8 cellular contexts compared by ENCODE assay signal in the genomic region with DNA sequence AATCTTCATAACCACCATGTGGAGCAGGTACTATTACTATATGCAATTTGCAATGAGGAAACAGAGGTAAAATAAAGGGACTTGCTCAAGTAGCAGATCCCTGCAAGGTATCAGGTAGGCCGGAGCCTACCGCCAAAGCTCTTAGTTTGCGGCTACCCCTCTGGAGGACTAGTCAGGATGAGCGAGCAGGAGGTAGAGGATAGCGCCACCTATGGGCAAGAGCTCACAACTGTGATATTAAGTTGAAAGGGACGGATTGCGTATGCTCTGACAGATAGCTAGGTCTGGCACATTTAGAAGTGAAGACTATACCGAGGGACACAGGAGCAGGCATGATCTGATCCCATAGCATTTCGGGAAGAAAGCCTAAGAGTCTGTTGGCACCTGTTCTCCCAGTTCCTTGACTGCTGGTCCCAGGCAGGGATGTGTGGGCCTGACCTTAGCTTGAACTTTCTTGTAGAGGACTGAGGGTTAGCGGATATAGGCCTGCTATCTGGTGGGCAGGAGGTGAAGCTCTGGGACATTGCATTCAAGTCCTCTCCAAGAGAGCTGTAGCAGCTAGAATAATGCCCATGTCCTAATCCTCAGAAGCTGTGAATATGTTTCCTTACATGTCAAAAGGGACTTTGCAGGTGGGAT. TPM values are rescaled to one million over a fixed set of nuclear protein-coding genes. Genes with fewer than 3 reads are reported as not detected.
DNase-seq lines count a peak whose midpoint lies in the region; ATAC-seq and TF ChIP-seq lines count a peak whose summit lies in the region.

No MANE protein-coding gene starts in this region.

- no peaks in the 10 kb centered on the region for H3K4me1 Mint-ChIP-seq in stimulated activated naive CD8-positive, alpha-beta T cell treated with anti-CD3 and anti-CD28 coated beads, Interleukin-15, amount 100 ng/mL, for 72 hours

- H3K9me3 Mint-ChIP-seq in stimulated activated naive CD8-positive, alpha-beta T cell treated with anti-CD3 and anti-CD28 coated beads, Interleukin-15, amount 100 ng/mL, for 72 hours: no peaks in the 10 kb centered on the region

- peaks cover 10% of the 10 kb centered on the region for H3K27me3 Mint-ChIP-seq in stimulated activated naive CD8-positive, alpha-beta T cell treated with anti-CD3 and anti-CD28 coated beads, Interleukin-15, amount 100 ng/mL, for 72 hours

- ATAC-seq in HG03442 (IDR thresholded peaks at IDR 0.05; ENCODE audit: unreplicated experiment): peak; percentile 64
- peak; percentile 54 for ATAC-seq in stimulated activated naive CD8-positive, alpha-beta T cell treated with anti-CD3 and anti-CD28 coated beads, Interleukin-15, amount 100 ng/mL, for 72 hours

- no peak overlapping the region for H3K27ac Mint-ChIP-seq in stimulated activated naive CD8-positive, alpha-beta T cell treated with anti-CD3 and anti-CD28 coated beads, Interleukin-15, amount 100 ng/mL, for 72 hours

- in situ Hi-C loops in GM13976 (cut with MboI; ENCODE audit: low sequenced_read_pairs, unreplicated experiment): no loop called here

- TF ChIP-seq CTCF in GM13976 (IDR thresholded peaks at IDR 0.05; ENCODE audit: borderline replicate concordance, control extremely low read depth, extremely low read depth, insufficient read depth, missing control alignments): peak; percentile 56
- TF ChIP-seq CTCF in fibroblast of pulmonary artery (IDR thresholded peaks at IDR 0.05; ENCODE audit: low read length, missing control alignments): peak; percentile 52

- DNase-seq in AG20443 (ENCODE audit: low spot score): peak; percentile 41
- DNase-seq in GM13976 (ENCODE audit: low spot score): peak; percentile 20
- DNase-seq in SKM-1 (lab: John Stamatoyannopoulos, UW; ENCODE audit: unreplicated experiment): peak; percentile 0
- peak; percentile 54 for DNase-seq in fibroblast of pulmonary artery (ENCODE audit: low read depth)
- peak; percentile 11 to 38 for DNase-seq in stimulated activated naive CD8-positive, alpha-beta T cell treated with anti-CD3 and anti-CD28 coated beads, Interleukin-15, amount 100 ng/mL, for 72 hours
- no peak for DNase-seq in mesenteric fat pad (ENCODE audit: low spot score)
- DNase-seq in NOMO-1 (lab: John Stamatoyannopoulos, UW; ENCODE audit: unreplicated experiment in 2 of 2): no peak

- H3K4me3 Mint-ChIP-seq in stimulated activated naive CD8-positive, alpha-beta T cell treated with anti-CD3 and anti-CD28 coated beads, Interleukin-15, amount 100 ng/mL, for 72 hours: no peak overlapping the region

- no peak overlapping the region for H3K4me3 ChIP-seq in fibroblast of pulmonary artery (replicated peaks; ENCODE audit: low read depth, low read length)

RNA-seq across cellular contexts. Expression of a gene that starts 48.0 kb away (rescaled TPM):
- total RNA-seq in mesenteric fat pad: not detected

Comparison
In these comparisons a context has a peak if more than half of its experiments do, and no peak if none do; other contexts are left out.
1. DNase-seq: peak in AG20443 (single experiment), GM13976 (single experiment), SKM-1 (single experiment), fibroblast of pulmonary artery (single experiment) and stimulated activated naive CD8-positive, alpha-beta T cell treated with anti-CD3 and anti-CD28 coated beads, Interleukin-15, amount 100 ng/mL, for 72 hours (2 of 2); none in mesenteric fat pad (single experiment) and NOMO-1 (0 of 2).